Comparison of ENCODE assay signal across 14 cellular contexts in the genomic region with DNA sequence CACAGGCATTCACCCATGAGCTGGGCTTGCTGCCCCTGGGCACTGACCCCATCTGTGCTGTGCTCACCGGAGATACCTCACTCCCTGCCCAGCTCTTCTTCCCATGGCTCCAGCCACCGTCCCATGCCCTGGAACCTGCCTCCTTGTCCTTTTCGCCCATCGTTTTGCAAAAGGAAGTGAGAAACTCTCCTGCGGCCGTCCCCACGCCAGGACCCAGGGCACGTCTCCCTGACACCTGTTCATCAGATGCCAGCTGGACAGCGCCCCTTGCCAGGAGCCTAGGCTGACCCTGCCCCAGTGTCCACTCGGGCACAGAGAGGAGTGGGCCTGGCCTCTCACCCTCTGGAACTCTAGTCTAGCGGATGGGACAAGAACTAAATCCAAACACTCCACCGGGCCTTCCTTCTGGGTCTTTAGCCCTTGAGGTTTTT.
"Had no signal": no experiment of that assay in that cellular context is flagged by ENCODE, and none has a peak within 500 bp of the region (broad histone marks: within the 10 kb centered on the region; RNA-seq: fewer than 3 reads in every experiment).

No MANE protein-coding gene starts in this region.

- DNase-seq: activated CD4-positive, alpha-beta T cell treated with anti-CD3 and anti-CD28 coated beads for 4 hours; activated CD8-positive, alpha-beta T cell treated with anti-CD3 and anti-CD28 coated beads for 36 hours; activated naive CD4-positive, alpha-beta T cell treated with anti-CD3 and anti-CD28 coated beads, Interleukin-2, amount 10 ng/mL, durations not matched to agents 7 days and 5 days; effector CD4-positive, alpha-beta T cell; foreskin keratinocyte; glutamatergic neuron; stimulated activated CD4-positive, alpha-beta T cell treated with anti-CD3 and anti-CD28 coated beads, Interleukin-15, amount 100 ng/mL, for 24 hours; stimulated activated CD4-positive, alpha-beta T cell treated with anti-CD3 and anti-CD28 coated beads, Interleukin-4, amount 100 ng/mL, for 1 hour; stimulated activated naive B cell treated with anti-CD40 and anti-IgM and Interleukin-4, amounts not matched to agents 10 μg/mL and 1 μg/mL and 100 μg/mL, for 72 hours; tibial artery had no signal

- H3K4me1 ChIP-seq: foreskin keratinocyte, neural progenitor cell, pancreas, tibial artery had no signal

- H3K27ac ChIP-seq: foreskin keratinocyte, neural progenitor cell, pancreas, SK-N-MC, skin epidermis, tibial artery had no signal

- H3K27ac Mint-ChIP-seq: activated CD8-positive, alpha-beta T cell treated with anti-CD3 and anti-CD28 coated beads for 36 hours; activated naive CD4-positive, alpha-beta T cell treated with anti-CD3 and anti-CD28 coated beads, Interleukin-2, amount 10 ng/mL, durations not matched to agents 7 days and 5 days; neural progenitor cell; stimulated activated naive B cell treated with anti-CD40 and anti-IgM and Interleukin-4, amounts not matched to agents 10 μg/mL and 1 μg/mL and 100 μg/mL, for 72 hours had no signal

- H3K9ac ChIP-seq: neural progenitor cell had no signal

- H3K36me3 ChIP-seq: neural progenitor cell, pancreas had no signal

- H3K4me3 ChIP-seq: neural progenitor cell, pancreas, SK-N-MC, skin epidermis, tibial artery had no signal

- H3K4me3 Mint-ChIP-seq: activated CD8-positive, alpha-beta T cell treated with anti-CD3 and anti-CD28 coated beads for 36 hours; activated naive CD4-positive, alpha-beta T cell treated with anti-CD3 and anti-CD28 coated beads, Interleukin-2, amount 10 ng/mL, durations not matched to agents 7 days and 5 days; neural progenitor cell; stimulated activated naive B cell treated with anti-CD40 and anti-IgM and Interleukin-4, amounts not matched to agents 10 μg/mL and 1 μg/mL and 100 μg/mL, for 72 hours had no signal

- ATAC-seq: activated CD8-positive, alpha-beta T cell treated with anti-CD3 and anti-CD28 coated beads for 36 hours; foreskin keratinocyte; pancreas; stimulated activated naive B cell treated with anti-CD40 and anti-IgM and Interleukin-4, amounts not matched to agents 10 μg/mL and 1 μg/mL and 100 μg/mL, for 72 hours had no signal

- H3K27me3 Mint-ChIP-seq: activated CD8-positive, alpha-beta T cell treated with anti-CD3 and anti-CD28 coated beads for 36 hours; stimulated activated naive B cell treated with anti-CD40 and anti-IgM and Interleukin-4, amounts not matched to agents 10 μg/mL and 1 μg/mL and 100 μg/mL, for 72 hours had no signal

- H3K36me3 Mint-ChIP-seq: activated naive CD4-positive, alpha-beta T cell treated with anti-CD3 and anti-CD28 coated beads, Interleukin-2, amount 10 ng/mL, durations not matched to agents 7 days and 5 days had no signal

- H3K9me3 Mint-ChIP-seq: activated CD8-positive, alpha-beta T cell treated with anti-CD3 and anti-CD28 coated beads for 36 hours; activated naive CD4-positive, alpha-beta T cell treated with anti-CD3 and anti-CD28 coated beads, Interleukin-2, amount 10 ng/mL, durations not matched to agents 7 days and 5 days; stimulated activated naive B cell treated with anti-CD40 and anti-IgM and Interleukin-4, amounts not matched to agents 10 μg/mL and 1 μg/mL and 100 μg/mL, for 72 hours had no signal

- H3K27me3 ChIP-seq: neural progenitor cell, pancreas, tibial artery had no signal

- H3K4me1 Mint-ChIP-seq: activated naive CD4-positive, alpha-beta T cell treated with anti-CD3 and anti-CD28 coated beads, Interleukin-2, amount 10 ng/mL, durations not matched to agents 7 days and 5 days; stimulated activated naive B cell treated with anti-CD40 and anti-IgM and Interleukin-4, amounts not matched to agents 10 μg/mL and 1 μg/mL and 100 μg/mL, for 72 hours had no signal

- H3K9me3 ChIP-seq: pancreas, tibial artery had no signal
